In genomic region chr5:76332102-76332501, GRCh38 we compare ENCODE assay signal across 1 cellular context.
TF ChIP-seq lines count a peak whose summit lies in the region.

No MANE protein-coding gene starts in this region.

TF ChIP-seq in HepG2, 621 proteins besides CTCF, POLR2A, EP300 and RAD21 (continued from another document and continues in another):
- TF ChIP-seq TFDP2 (CRISPR knock-in tag; IDR thresholded peaks at IDR 0.05), result no peak
- no peak for TF ChIP-seq ZNF460 (CRISPR knock-in tag; IDR thresholded peaks at IDR 0.05; ENCODE audit: borderline replicate concordance)
- no peak for TF ChIP-seq ZMYM2 (CRISPR knock-in tag; IDR thresholded peaks at IDR 0.05)
- peak; percentile 81 for TF ChIP-seq ZNF644 (CRISPR knock-in tag; IDR thresholded peaks at IDR 0.05; ENCODE audit: low read depth)
- no peak for TF ChIP-seq TOE1 (CRISPR knock-in tag; IDR thresholded peaks at IDR 0.05)
- TF ChIP-seq ZBTB42 (CRISPR knock-in tag; IDR thresholded peaks at IDR 0.05), result no peak
- TF ChIP-seq ZNF33A (CRISPR knock-in tag; IDR thresholded peaks at IDR 0.05; ENCODE audit: borderline replicate concordance), result no peak
- 0 out of 2 replicates have a peak, but pooled peaks have one; percentile 40 for TF ChIP-seq ZNF501 (CRISPR knock-in tag; IDR thresholded peaks at IDR 0.05)
- TF ChIP-seq TGIF2 (CRISPR knock-in tag; IDR thresholded peaks at IDR 0.05), result no peak
- TF ChIP-seq DPF2 (CRISPR knock-in tag; IDR thresholded peaks at IDR 0.05; ENCODE audit: borderline replicate concordance, low read depth), result no peak
- TF ChIP-seq IRF2 (CRISPR knock-in tag; IDR thresholded peaks at IDR 0.05), result no peak
- TF ChIP-seq FOXP1 (IDR thresholded peaks at IDR 0.05), result no peak
- TF ChIP-seq FOXP1 (CRISPR knock-in tag; IDR thresholded peaks at IDR 0.05), result no peak
- TF ChIP-seq ERF (CRISPR knock-in tag; IDR thresholded peaks at IDR 0.05), result no peak
- TF ChIP-seq TRAFD1 (CRISPR knock-in tag; IDR thresholded peaks at IDR 0.05; ENCODE audit: borderline replicate concordance), result no peak
- TF ChIP-seq DR1 (CRISPR knock-in tag; IDR thresholded peaks at IDR 0.05), result no peak
- TF ChIP-seq POLR2G (IDR thresholded peaks at IDR 0.05; ENCODE audit: low read depth, low read length), result no peak
- TF ChIP-seq HMGA1 (CRISPR knock-in tag; conservative IDR thresholded peaks at IDR 0.05), result no peak
- no peak for TF ChIP-seq HNRNPK (IDR thresholded peaks at IDR 0.05; ENCODE audit: low read depth, low read length, poor library complexity, severe bottlenecking)
- TF ChIP-seq HNRNPH1 (optimal IDR thresholded peaks at IDR 0.05; ENCODE audit: low read depth, low read length), result no peak
- TF ChIP-seq MIER2 (CRISPR knock-in tag; IDR thresholded peaks at IDR 0.05), result no peak
- TF ChIP-seq PATZ1 (CRISPR knock-in tag; IDR thresholded peaks at IDR 0.05), result peak; percentile 25; the same call in 1 of the 2 replicates
- TF ChIP-seq ZNF674 (CRISPR knock-in tag; IDR thresholded peaks at IDR 0.05; ENCODE audit: low read depth), result no peak
- no peak for TF ChIP-seq ZNF124 (CRISPR knock-in tag; IDR thresholded peaks at IDR 0.05)
- TF ChIP-seq SAFB2 (CRISPR knock-in tag; IDR thresholded peaks at IDR 0.05; ENCODE audit: borderline replicate concordance, low read depth), result no peak
- peak; percentile 36 for TF ChIP-seq ASH2L (IDR thresholded peaks at IDR 0.05; ENCODE audit: insufficient read length, low read depth, low read length)
- TF ChIP-seq ZNF709 (CRISPR knock-in tag; IDR thresholded peaks at IDR 0.05), result no peak
- no peak for TF ChIP-seq NRL (CRISPR knock-in tag; IDR thresholded peaks at IDR 0.05; ENCODE audit: borderline replicate concordance)
- no peak for TF ChIP-seq AHR (CRISPR knock-in tag; IDR thresholded peaks at IDR 0.05)
- TF ChIP-seq PHF5A (CRISPR knock-in tag; IDR thresholded peaks at IDR 0.05; ENCODE audit: low read depth, unreplicated experiment), result no peak
- 0 out of 2 replicates have a peak, but pooled peaks have one; percentile 32 for TF ChIP-seq ZNF629 (CRISPR knock-in tag; conservative IDR thresholded peaks at IDR 0.05)
- no peak for TF ChIP-seq CSRNP1 (CRISPR knock-in tag; IDR thresholded peaks at IDR 0.05)
- TF ChIP-seq ATF3 (CRISPR knock-in tag; IDR thresholded peaks at IDR 0.05), result no peak
- TF ChIP-seq ZNF841 (CRISPR knock-in tag; IDR thresholded peaks at IDR 0.05; ENCODE audit: borderline replicate concordance), result no peak
- TF ChIP-seq FOXK1 (CRISPR knock-in tag; IDR thresholded peaks at IDR 0.05; ENCODE audit: borderline replicate concordance, low read depth), result no peak
- no peak for TF ChIP-seq MEIS2 (CRISPR knock-in tag; IDR thresholded peaks at IDR 0.05)
- no peak for TF ChIP-seq NR3C1 (CRISPR knock-in tag; IDR thresholded peaks at IDR 0.05)
- no peak for TF ChIP-seq PAWR (CRISPR knock-in tag; IDR thresholded peaks at IDR 0.05; ENCODE audit: borderline replicate concordance)
- no peak for TF ChIP-seq CERS6 (CRISPR knock-in tag; IDR thresholded peaks at IDR 0.05)
- no peak for TF ChIP-seq ZNF296 (CRISPR knock-in tag; conservative IDR thresholded peaks at IDR 0.05)
- TF ChIP-seq ETV5 (CRISPR knock-in tag; IDR thresholded peaks at IDR 0.05; ENCODE audit: borderline replicate concordance), result no peak
- no peak for TF ChIP-seq TMF1 (CRISPR knock-in tag; IDR thresholded peaks at IDR 0.05; ENCODE audit: low read depth)
- peak; percentile 41; the same call in 1 of the 2 replicates for TF ChIP-seq ZNF292 (CRISPR knock-in tag; IDR thresholded peaks at IDR 0.05; ENCODE audit: borderline replicate concordance, low read depth)
- no peak for TF ChIP-seq MXD4 (CRISPR knock-in tag; IDR thresholded peaks at IDR 0.05)
- TF ChIP-seq ZNF138 (CRISPR knock-in tag; IDR thresholded peaks at IDR 0.05; ENCODE audit: low read depth), result no peak
- no peak for TF ChIP-seq ZSCAN29 (CRISPR knock-in tag; conservative IDR thresholded peaks at IDR 0.05)
- TF ChIP-seq DZIP1 (CRISPR knock-in tag; IDR thresholded peaks at IDR 0.05), result no peak
- TF ChIP-seq ZXDC (CRISPR knock-in tag; IDR thresholded peaks at IDR 0.05), result no peak
- peak; percentile 50 for TF ChIP-seq SALL1 (CRISPR knock-in tag; IDR thresholded peaks at IDR 0.05)
- TF ChIP-seq SOX5 (CRISPR knock-in tag; IDR thresholded peaks at IDR 0.05; ENCODE audit: borderline replicate concordance), result peak; percentile 14; the same call in 1 of the 2 replicates
- TF ChIP-seq SAP130 (CRISPR knock-in tag; IDR thresholded peaks at IDR 0.05; ENCODE audit: low read depth), result 0 out of 2 replicates have a peak, but pooled peaks have one; percentile 13
- TF ChIP-seq ARNT (IDR thresholded peaks at IDR 0.05), result no peak
- TF ChIP-seq JDP2 (CRISPR knock-in tag; IDR thresholded peaks at IDR 0.05; ENCODE audit: borderline replicate concordance), result no peak
- no peak for TF ChIP-seq NFYC (CRISPR knock-in tag; IDR thresholded peaks at IDR 0.05)
- no peak for TF ChIP-seq ZNF251 (CRISPR knock-in tag; IDR thresholded peaks at IDR 0.05)
- TF ChIP-seq ZNF350 (CRISPR knock-in tag; IDR thresholded peaks at IDR 0.05; ENCODE audit: borderline replicate concordance, low read depth), result no peak
- no peak for TF ChIP-seq MLX (CRISPR knock-in tag; IDR thresholded peaks at IDR 0.05)
- TF ChIP-seq U2AF1 (optimal IDR thresholded peaks at IDR 0.05; ENCODE audit: low read depth, low read length), result no peak
- TF ChIP-seq HNF1B (CRISPR knock-in tag; IDR thresholded peaks at IDR 0.05), result peak; percentile 40; the same call in 1 of the 2 replicates
- no peak for TF ChIP-seq ZNF160 (CRISPR knock-in tag; IDR thresholded peaks at IDR 0.05)
- TF ChIP-seq HCFC1 (IDR thresholded peaks at IDR 0.05; ENCODE audit: low read depth, low read length), result no peak
- no peak for TF ChIP-seq PRMT3 (CRISPR knock-in tag; IDR thresholded peaks at IDR 0.05; ENCODE audit: borderline replicate concordance, low read depth)
